ENCODE assay signal across 9 cellular contexts in the genomic region with DNA sequence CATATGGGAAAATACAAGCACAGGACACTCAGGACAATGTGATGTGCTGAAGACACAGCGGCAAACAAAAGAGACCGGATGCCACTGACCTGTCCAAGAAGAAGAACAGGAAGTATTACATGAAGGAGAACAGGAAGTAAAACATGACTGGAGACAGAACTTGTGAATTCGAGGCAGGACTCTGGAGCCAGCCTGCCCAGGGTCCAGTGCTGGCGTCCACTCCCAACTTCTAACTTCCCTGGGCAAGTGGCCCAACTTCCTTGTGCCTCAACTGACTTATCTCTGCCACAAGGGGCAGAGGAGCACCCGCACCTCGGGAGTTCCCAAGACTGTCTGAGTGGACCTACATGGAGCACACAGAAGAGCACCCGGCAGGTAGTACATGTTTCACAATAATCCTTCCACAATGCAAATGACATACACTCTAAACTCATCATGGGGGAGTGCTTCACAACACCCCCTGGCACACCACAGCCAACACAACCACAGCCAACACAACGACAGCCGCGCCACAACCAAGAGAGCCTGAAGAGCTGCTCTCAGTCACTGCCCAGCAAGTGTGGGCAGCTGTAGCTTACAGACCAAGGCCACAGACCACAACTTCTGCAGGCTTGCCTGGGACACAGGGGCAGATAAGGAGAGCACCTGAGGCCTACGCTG. TPM values are rescaled to one million over a fixed set of nuclear protein-coding genes. Genes with fewer than 3 reads are reported as not detected.
DNase-seq lines count a peak whose midpoint lies in the region; ATAC-seq, FAIRE-seq and TF ChIP-seq lines count a peak whose summit lies in the region.
"Had no signal": no experiment of that assay in that cellular context is flagged by ENCODE, and none has a peak within 500 bp of the region (broad histone marks: within the 10 kb centered on the region; RNA-seq: fewer than 3 reads in every experiment).

No MANE protein-coding gene starts in this region.

- peaks cover 9% of the 10 kb centered on the region for H3K9me1 ChIP-seq in keratinocyte (ENCODE audit: control insufficient read depth, extremely low read depth, insufficient read depth, low read length)

- no peaks in the 10 kb centered on the region for H3K9me3 Mint-ChIP-seq in activated naive CD8-positive, alpha-beta T cell (ENCODE audit: low read depth)

- H3K36me3 ChIP-seq in right atrium auricular region (no peaks in the 10 kb centered on the region), keratinocyte (ENCODE audit: control insufficient read depth in 2 of 2, extremely low read depth in 1 of 2, insufficient read depth in 2 of 2, low read length in 2 of 2) (peaks cover 0 to 2% of the 10 kb centered on the region in 2 experiments), aorta (ENCODE audit: control insufficient read depth in 1 of 2, insufficient read depth in 2 of 2, low read length in 1 of 2) (no peaks in the 10 kb centered on the region)

- WGBS in aorta, 2 donors, result 59 to 60% methylated on average over 11 of the region's 11 CpGs

- TF ChIP-seq CTCF in right atrium auricular region (IDR thresholded peaks at IDR 0.05) (peak in 1 of 2 donors; percentile 42), keratinocyte (optimal IDR thresholded peaks at IDR 0.05 in 1 of 3, IDR thresholded peaks at IDR 0.05 in 1 of 3, conservative IDR thresholded peaks at IDR 0.05 in 1 of 3; ENCODE audit: extremely low read depth in 1 of 3, insufficient read depth in 2 of 3, low read length in 3 of 3) (peak; percentile 26 to 37 (median 37))

- DNase-seq in Right ventricle myocardium inferior (ENCODE audit: missing footprints), result no peak
- DNase-seq in right atrium auricular region (ENCODE audit: low spot score), result no peak
- no peak for DNase-seq in keratinocyte (ENCODE audit: low read depth, low spot score)
- DNase-seq in aorta, result peak in 1 of 2 donors; percentile 70
- DNase-seq in SKM-1 (lab: John Stamatoyannopoulos, UW; ENCODE audit: unreplicated experiment), result no peak

- dilution Hi-C loops in keratinocyte (cut with MboI; ENCODE audit: extremely low pct_ligation_motif_present, low sequenced_read_pairs), result no loop called here

- ATAC-seq in Right ventricle myocardium inferior (peak; percentile 62), aorta (ENCODE audit: low FRiP score) (peak; percentile 46), HG03196 (IDR thresholded peaks at IDR 0.05; ENCODE audit: unreplicated experiment) (no peak), HG02763 (IDR thresholded peaks at IDR 0.05; ENCODE audit: unreplicated experiment) (no peak)

- no peak overlapping the region for H3K9ac ChIP-seq in keratinocyte (ENCODE audit: control insufficient read depth, extremely low read depth, insufficient read depth, low read length)

- no peak overlapping the region for H3K4me3 ChIP-seq in right atrium auricular region
- H3K4me3 ChIP-seq in keratinocyte (ENCODE audit: control insufficient read depth in 2 of 3, extremely low read depth in 1 of 3, insufficient read depth in 2 of 3, low read depth in 1 of 3, low read length in 3 of 3), result no peak overlapping the region
- H3K4me3 ChIP-seq in aorta (ENCODE audit: low read length in 2 of 2), result no peak overlapping the region

- H2AFZ ChIP-seq in keratinocyte (ENCODE audit: control insufficient read depth, low read length), result no peak overlapping the region

- H3K36me3 Mint-ChIP-seq in activated naive CD8-positive, alpha-beta T cell, result peaks cover 2% of the 10 kb centered on the region

- peak overlapping the region; percentile 58 for H3K4me3 Mint-ChIP-seq in activated naive CD8-positive, alpha-beta T cell

- H3K79me2 ChIP-seq in keratinocyte (ENCODE audit: control insufficient read depth, insufficient read depth, low read length), result peaks cover 91% of the 10 kb centered on the region

- H3K27ac ChIP-seq in right atrium auricular region (no peak overlapping the region), keratinocyte (ENCODE audit: control insufficient read depth, insufficient read depth, low read length) (peak overlapping the region; percentile 10), aorta (ENCODE audit: low read depth in 1 of 2, low read length in 2 of 2) (no peak overlapping the region)
- H3K27ac ChIP-seq: epithelial cell of prostate had no signal

- peaks cover 56% of the 10 kb centered on the region for H4K20me1 ChIP-seq in keratinocyte (ENCODE audit: control insufficient read depth, extremely low read depth, insufficient read depth, low read length)

- no peaks in the 10 kb centered on the region for H3K27me3 Mint-ChIP-seq in activated naive CD8-positive, alpha-beta T cell

- no peak overlapping the region for H3K4me2 ChIP-seq in keratinocyte (ENCODE audit: control insufficient read depth, extremely low read depth, insufficient read depth, low read depth, low read length)

- H3K4me1 Mint-ChIP-seq in activated naive CD8-positive, alpha-beta T cell (ENCODE audit: low read depth), result peaks cover 75% of the 10 kb centered on the region

- intact Hi-C loops in Right ventricle myocardium inferior (cut with DNase I) (no loop called here), aorta (cut with DNase I) (no loop called here)

- H3K4me1 ChIP-seq in right atrium auricular region (peaks cover 0 to 34% of the 10 kb centered on the region in 2 donors), keratinocyte (ENCODE audit: control insufficient read depth, extremely low read depth, insufficient read depth, low read length) (peaks cover 41% of the 10 kb centered on the region), aorta (ENCODE audit: control insufficient read depth in 1 of 2, insufficient read depth in 2 of 2, low read length in 2 of 2) (peaks cover 0 to 9% of the 10 kb centered on the region in 2 donors)

- H3K27ac Mint-ChIP-seq in activated naive CD8-positive, alpha-beta T cell, result peak overlapping the region; percentile 70

- FAIRE-seq in keratinocyte (lab: Jason Lieb, UNC), result no peak

- H3K9me3 ChIP-seq in right atrium auricular region, result no peaks in the 10 kb centered on the region
- H3K9me3 ChIP-seq in keratinocyte (ENCODE audit: control insufficient read depth, low read depth, low read length), result no peaks in the 10 kb centered on the region
- H3K9me3 ChIP-seq in aorta (ENCODE audit: control insufficient read depth, low read length), result no peaks in the 10 kb centered on the region

- no peaks in the 10 kb centered on the region for H3K27me3 ChIP-seq in right atrium auricular region
- H3K27me3 ChIP-seq in keratinocyte (ENCODE audit: control insufficient read depth, extremely low read depth, insufficient read depth, low read length), result no peaks in the 10 kb centered on the region
- no peaks in the 10 kb centered on the region for H3K27me3 ChIP-seq in aorta (ENCODE audit: control insufficient read depth in 1 of 2, insufficient read depth in 2 of 2, low read length in 1 of 2)

RNA-seq across cellular contexts. Expression of a gene that starts 36.6 kb away (rescaled TPM):
- total RNA-seq in Right ventricle myocardium inferior (64.9 TPM), right atrium auricular region (10 to 100 TPM; 55.2 to 68.1 TPM), aorta (100 to 1,000 TPM; 124 to 139 TPM)
- polyA plus RNA-seq in keratinocyte (23.8 to 48.1 TPM (median 30.1 TPM) in 3 replicates), aorta (10 to 100 TPM; 34.6 to 56.0 TPM)
- polyA plus RNA-seq in keratinocyte (2011; ENCODE audit: low read depth), result 213 TPM
- polyA plus RNA-seq in keratinocyte (2011; cell fraction: cytosol; rRNA removed), result 28.2 and 41.3 TPM in 2 replicates
- 136 and 154 TPM in 2 replicates for polyA plus RNA-seq in keratinocyte (2011; cell fraction: nucleus; rRNA removed)
- polyA plus RNA-seq in keratinocyte (2012; ENCODE audit: low replicate concordance), result 64.1 and 79.3 TPM in 2 replicates
- polyA minus RNA-seq in keratinocyte, result 22.4 to 90.7 TPM (median 67.2 TPM) in 3 replicates
- polyA minus RNA-seq in keratinocyte (2011; cell fraction: cytosol; rRNA and poly(A)+ RNA removed), result 44.5 TPM
- polyA minus RNA-seq in keratinocyte (2011; cell fraction: nucleus; rRNA and poly(A)+ RNA removed), result 81.8 and 119 TPM in 2 replicates

RNA-seq across cellular contexts. Expression of a gene that starts 54.4 kb away (rescaled TPM):
- total RNA-seq in Right ventricle myocardium inferior, result 96.1 TPM
- 100 to 1,000 TPM in 1 of 2 donors, 10 to 100 TPM in 1; 72.8 to 216 TPM for total RNA-seq in right atrium auricular region
- 43.8 to 59.4 TPM (median 45.2 TPM) in 3 replicates for polyA plus RNA-seq in keratinocyte
- 61.3 TPM for polyA plus RNA-seq in keratinocyte (2011; ENCODE audit: low read depth)
- 25.8 and 33.9 TPM in 2 replicates for polyA plus RNA-seq in keratinocyte (2011; cell fraction: cytosol; rRNA removed)
- 196 and 220 TPM in 2 replicates for polyA plus RNA-seq in keratinocyte (2011; cell fraction: nucleus; rRNA removed)
- 44.4 and 56.1 TPM in 2 replicates for polyA plus RNA-seq in keratinocyte (2012; ENCODE audit: low replicate concordance)
- polyA minus RNA-seq in keratinocyte, result 51.9 to 68.9 TPM (median 66.4 TPM) in 3 replicates
- 54.3 TPM for polyA minus RNA-seq in keratinocyte (2011; cell fraction: cytosol; rRNA and poly(A)+ RNA removed)
- 133 and 141 TPM in 2 replicates for polyA minus RNA-seq in keratinocyte (2011; cell fraction: nucleus; rRNA and poly(A)+ RNA removed)
- total RNA-seq in aorta, result 100 to 1,000 TPM in 1 of 2 donors, 10 to 100 TPM in 1; 90.6 to 110 TPM
- 100 to 1,000 TPM in 1 of 2 donors, 10 to 100 TPM in 1; 28.4 to 171 TPM for polyA plus RNA-seq in aorta

Comparison
In these comparisons a context has a peak if more than half of its experiments do, and no peak if none do; other contexts are left out.
1. ATAC-seq: peak in Right ventricle myocardium inferior (single experiment) and aorta (single experiment); none in HG03196 (single experiment) and HG02763 (single experiment).